Comparison of ENCODE assay signal across 2 cellular contexts in the genomic region with DNA sequence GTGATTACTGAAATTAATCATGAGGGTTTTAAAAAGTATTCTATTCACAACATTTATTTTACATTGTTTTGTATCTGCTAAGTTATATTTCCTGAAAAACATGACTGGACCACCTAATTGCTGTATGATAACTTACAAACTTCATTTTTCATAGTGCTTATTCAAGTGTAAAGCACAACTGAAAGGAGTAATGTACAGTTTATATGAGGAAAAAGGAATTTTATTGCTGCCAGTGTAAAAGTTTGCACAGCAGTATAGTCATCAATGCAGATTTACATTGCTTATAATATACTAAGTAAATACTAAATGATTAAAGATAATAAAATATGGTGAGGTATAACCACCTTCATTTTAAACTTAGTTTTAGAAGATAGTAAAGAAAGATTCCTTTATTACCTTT.
TF ChIP-seq lines count a peak whose summit lies in the region.

No MANE protein-coding gene starts in this region.

TF ChIP-seq in SK-N-SH, 30 proteins besides CTCF, POLR2A, EP300 and RAD21 (continued from another document):
- TF ChIP-seq, protein P1, sequence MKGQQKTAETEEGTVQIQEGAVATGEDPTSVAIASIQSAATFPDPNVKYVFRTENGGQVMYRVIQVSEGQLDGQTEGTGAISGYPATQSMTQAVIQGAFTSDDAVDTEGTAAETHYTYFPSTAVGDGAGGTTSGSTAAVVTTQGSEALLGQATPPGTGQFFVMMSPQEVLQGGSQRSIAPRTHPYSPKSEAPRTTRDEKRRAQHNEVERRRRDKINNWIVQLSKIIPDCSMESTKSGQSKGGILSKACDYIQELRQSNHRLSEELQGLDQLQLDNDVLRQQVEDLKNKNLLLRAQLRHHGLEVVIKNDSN (IDR thresholded peaks at IDR 0.05; ENCODE audit: borderline replicate concordance, low read depth), result no peak
- TF ChIP-seq, protein P2, sequence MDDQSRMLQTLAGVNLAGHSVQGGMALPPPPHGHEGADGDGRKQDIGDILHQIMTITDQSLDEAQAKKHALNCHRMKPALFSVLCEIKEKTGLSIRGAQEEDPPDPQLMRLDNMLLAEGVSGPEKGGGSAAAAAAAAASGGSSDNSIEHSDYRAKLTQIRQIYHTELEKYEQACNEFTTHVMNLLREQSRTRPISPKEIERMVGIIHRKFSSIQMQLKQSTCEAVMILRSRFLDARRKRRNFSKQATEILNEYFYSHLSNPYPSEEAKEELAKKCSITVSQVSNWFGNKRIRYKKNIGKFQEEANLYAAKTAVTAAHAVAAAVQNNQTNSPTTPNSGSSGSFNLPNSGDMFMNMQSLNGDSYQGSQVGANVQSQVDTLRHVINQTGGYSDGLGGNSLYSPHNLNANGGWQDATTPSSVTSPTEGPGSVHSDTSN (IDR thresholded peaks at IDR 0.05), result no peak
- TF ChIP-seq MEF2A (IDR thresholded peaks at IDR 0.05; ENCODE audit: borderline replicate concordance, low read depth) (no peak), FOXJ3 (CRISPR knock-in tag; IDR thresholded peaks at IDR 0.05) (no peak), SIN3A (IDR thresholded peaks at IDR 0.05; ENCODE audit: borderline replicate concordance, low read depth, low read length) (no peak), RXRA (IDR thresholded peaks at IDR 0.05; ENCODE audit: borderline replicate concordance, low read depth) (no peak), ELF1 (IDR thresholded peaks at IDR 0.05) (no peak), RCOR1 (IDR thresholded peaks at IDR 0.05; ENCODE audit: low read length) (no peak)
- TF ChIP-seq, protein P3, sequence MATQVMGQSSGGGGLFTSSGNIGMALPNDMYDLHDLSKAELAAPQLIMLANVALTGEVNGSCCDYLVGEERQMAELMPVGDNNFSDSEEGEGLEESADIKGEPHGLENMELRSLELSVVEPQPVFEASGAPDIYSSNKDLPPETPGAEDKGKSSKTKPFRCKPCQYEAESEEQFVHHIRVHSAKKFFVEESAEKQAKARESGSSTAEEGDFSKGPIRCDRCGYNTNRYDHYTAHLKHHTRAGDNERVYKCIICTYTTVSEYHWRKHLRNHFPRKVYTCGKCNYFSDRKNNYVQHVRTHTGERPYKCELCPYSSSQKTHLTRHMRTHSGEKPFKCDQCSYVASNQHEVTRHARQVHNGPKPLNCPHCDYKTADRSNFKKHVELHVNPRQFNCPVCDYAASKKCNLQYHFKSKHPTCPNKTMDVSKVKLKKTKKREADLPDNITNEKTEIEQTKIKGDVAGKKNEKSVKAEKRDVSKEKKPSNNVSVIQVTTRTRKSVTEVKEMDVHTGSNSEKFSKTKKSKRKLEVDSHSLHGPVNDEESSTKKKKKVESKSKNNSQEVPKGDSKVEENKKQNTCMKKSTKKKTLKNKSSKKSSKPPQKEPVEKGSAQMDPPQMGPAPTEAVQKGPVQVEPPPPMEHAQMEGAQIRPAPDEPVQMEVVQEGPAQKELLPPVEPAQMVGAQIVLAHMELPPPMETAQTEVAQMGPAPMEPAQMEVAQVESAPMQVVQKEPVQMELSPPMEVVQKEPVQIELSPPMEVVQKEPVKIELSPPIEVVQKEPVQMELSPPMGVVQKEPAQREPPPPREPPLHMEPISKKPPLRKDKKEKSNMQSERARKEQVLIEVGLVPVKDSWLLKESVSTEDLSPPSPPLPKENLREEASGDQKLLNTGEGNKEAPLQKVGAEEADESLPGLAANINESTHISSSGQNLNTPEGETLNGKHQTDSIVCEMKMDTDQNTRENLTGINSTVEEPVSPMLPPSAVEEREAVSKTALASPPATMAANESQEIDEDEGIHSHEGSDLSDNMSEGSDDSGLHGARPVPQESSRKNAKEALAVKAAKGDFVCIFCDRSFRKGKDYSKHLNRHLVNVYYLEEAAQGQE (IDR thresholded peaks at IDR 0.05; ENCODE audit: low read depth, low read length), result no peak
TF ChIP-seq in SK-N-SH: peak in this region for 0.

TF ChIP-seq in SK-N-SH treated with all-trans-retinoic acid at 6 μM for 48 hours, 23 proteins besides CTCF, POLR2A, EP300 and RAD21 (continued from another document):
- no peak for TF ChIP-seq ZNF565 (CRISPR knock-in tag; conservative IDR thresholded peaks at IDR 0.05; ENCODE audit: low read depth)
